In the genomic region with DNA sequence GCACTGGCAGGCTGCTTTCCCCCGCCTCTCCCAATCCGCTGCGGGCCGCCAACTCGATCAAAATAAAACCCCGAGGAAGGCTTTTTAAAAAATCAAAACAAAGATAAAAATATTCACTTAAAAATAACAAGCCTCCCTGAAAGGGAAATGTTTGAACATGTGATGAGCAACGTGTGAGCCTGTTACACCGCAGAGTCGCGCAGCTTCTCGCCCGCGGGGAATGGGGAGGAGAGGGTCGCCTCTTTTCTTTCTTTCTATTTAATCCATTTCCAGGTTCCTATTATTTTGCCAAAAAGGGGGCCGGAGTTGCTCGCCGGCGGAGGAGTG, we compare ENCODE assay signal across 9 cellular contexts.
A peak's percentile ranks its signal among the peaks of the same experiment; 100 is the strongest.
DNase-seq lines count a peak whose midpoint lies in the region; ATAC-seq and TF ChIP-seq lines count a peak whose summit lies in the region.
"Had no signal": no experiment of that assay in that cellular context is flagged by ENCODE, and none has a peak within 500 bp of the region (broad histone marks: within the 10 kb centered on the region; RNA-seq: fewer than 3 reads in every experiment).

No MANE protein-coding gene starts in this region.

- peaks cover 28% of the 10 kb centered on the region for H3K27me3 Mint-ChIP-seq in activated CD4-positive, alpha-beta memory T cell treated with anti-CD3 and anti-CD28 coated beads, Interleukin-2, amount 10 ng/mL, durations not matched to agents 7 days and 5 days
- H3K27me3 Mint-ChIP-seq in activated CD4-positive, alpha-beta memory T cell treated with anti-CD3 and anti-CD28 coated beads for 36 hours, result peaks cover 21% of the 10 kb centered on the region
- no peaks in the 10 kb centered on the region for H3K27me3 Mint-ChIP-seq in MCF 10A (ENCODE audit: insufficient read depth, unreplicated experiment)
- H3K27me3 Mint-ChIP-seq in memory B cell, result peaks cover 12% of the 10 kb centered on the region

- no peaks in the 10 kb centered on the region for H3K4me1 ChIP-seq in thyroid gland

- H3K36me3 Mint-ChIP-seq in activated CD4-positive, alpha-beta memory T cell treated with anti-CD3 and anti-CD28 coated beads, Interleukin-2, amount 10 ng/mL, durations not matched to agents 7 days and 5 days (ENCODE audit: low read depth), result no peaks in the 10 kb centered on the region
- H3K36me3 Mint-ChIP-seq in activated CD4-positive, alpha-beta memory T cell treated with anti-CD3 and anti-CD28 coated beads for 36 hours, result no peaks in the 10 kb centered on the region
- H3K36me3 Mint-ChIP-seq in MCF 10A (ENCODE audit: insufficient read depth, unreplicated experiment) (no peaks in the 10 kb centered on the region), memory B cell (no peaks in the 10 kb centered on the region)

- peaks cover 3% of the 10 kb centered on the region for H3K4me1 Mint-ChIP-seq in activated CD4-positive, alpha-beta memory T cell treated with anti-CD3 and anti-CD28 coated beads, Interleukin-2, amount 10 ng/mL, durations not matched to agents 7 days and 5 days
- H3K4me1 Mint-ChIP-seq in activated CD4-positive, alpha-beta memory T cell treated with anti-CD3 and anti-CD28 coated beads for 36 hours (ENCODE audit: low read depth), result peaks cover 2% of the 10 kb centered on the region
- H3K4me1 Mint-ChIP-seq in MCF 10A (ENCODE audit: insufficient read depth, unreplicated experiment), result peaks cover 15% of the 10 kb centered on the region
- peaks cover 5% of the 10 kb centered on the region for H3K4me1 Mint-ChIP-seq in memory B cell

- no peak overlapping the region for H3K27ac Mint-ChIP-seq in activated CD4-positive, alpha-beta memory T cell treated with anti-CD3 and anti-CD28 coated beads, Interleukin-2, amount 10 ng/mL, durations not matched to agents 7 days and 5 days
- H3K27ac Mint-ChIP-seq in activated CD4-positive, alpha-beta memory T cell treated with anti-CD3 and anti-CD28 coated beads for 36 hours, result no peak overlapping the region
- H3K27ac Mint-ChIP-seq in MCF 10A (ENCODE audit: low read depth, unreplicated experiment), result peak overlapping the region; percentile 76
- no peak overlapping the region for H3K27ac Mint-ChIP-seq in memory B cell

- TF ChIP-seq POLR2A in thyroid gland (IDR thresholded peaks at IDR 0.05), result no peak

- TF ChIP-seq CTCF in MCF 10A (IDR thresholded peaks at IDR 0.05; ENCODE audit: unreplicated experiment) (no peak), thyroid gland (IDR thresholded peaks at IDR 0.05) (no peak)

- peak overlapping the region; percentile 37 for H3K4me3 Mint-ChIP-seq in activated CD4-positive, alpha-beta memory T cell treated with anti-CD3 and anti-CD28 coated beads, Interleukin-2, amount 10 ng/mL, durations not matched to agents 7 days and 5 days
- H3K4me3 Mint-ChIP-seq in activated CD4-positive, alpha-beta memory T cell treated with anti-CD3 and anti-CD28 coated beads for 36 hours, result no peak overlapping the region
- H3K4me3 Mint-ChIP-seq in MCF 10A (ENCODE audit: unreplicated experiment) (peak overlapping the region; percentile 87), memory B cell (peak overlapping the region; percentile 77)

- BruUV-seq in MCF 10A (replicated peaks; lab: Mats Ljungman, UMichigan), result no TSS peak

- H3K36me3 ChIP-seq in thyroid gland, result no peaks in the 10 kb centered on the region

- H3K9me3 Mint-ChIP-seq in activated CD4-positive, alpha-beta memory T cell treated with anti-CD3 and anti-CD28 coated beads, Interleukin-2, amount 10 ng/mL, durations not matched to agents 7 days and 5 days, result no peaks in the 10 kb centered on the region
- H3K9me3 Mint-ChIP-seq in activated CD4-positive, alpha-beta memory T cell treated with anti-CD3 and anti-CD28 coated beads for 36 hours, result no peaks in the 10 kb centered on the region
- H3K9me3 Mint-ChIP-seq in MCF 10A (ENCODE audit: unreplicated experiment) (peaks cover 8% of the 10 kb centered on the region), memory B cell (peaks cover under 1% of the 10 kb centered on the region)

- no peaks in the 10 kb centered on the region for H3K27me3 ChIP-seq in thyroid gland

- ATAC-seq in memory B cell (ENCODE audit: low read depth) (no peak), GM21390 (IDR thresholded peaks at IDR 0.05; ENCODE audit: unreplicated experiment) (no peak)
- ATAC-seq: HCT116 had no signal

- H3K27ac ChIP-seq in thyroid gland, result peak overlapping the region in 1 of 3 donors; percentile 42

- intact Hi-C loops in activated CD4-positive, alpha-beta memory T cell treated with anti-CD3 and anti-CD28 coated beads for 36 hours (cut with micrococcal nuclease), result no loop called here
- intact Hi-C loops in MCF 10A (cut with micrococcal nuclease), result loop anchor here (10.0 kb wide), 1 partner anchor 350 kb away; no protein-coding TSS in a partner anchor
- intact Hi-C loops in thyroid gland (cut with DNase I), result no loop called here

- POLR2A ChIA-PET in activated CD4-positive, alpha-beta memory T cell treated with anti-CD3 and anti-CD28 coated beads, Interleukin-2, amount 10 ng/mL, durations not matched to agents 7 days and 5 days (lab: Charles Lee), result no interaction called here
- POLR2A ChIA-PET in activated CD4-positive, alpha-beta memory T cell treated with anti-CD3 and anti-CD28 coated beads for 36 hours (lab: Charles Lee), result no interaction called here
- POLR2A ChIA-PET in MCF 10A (lab: Yijun Ruan, JAX), result interaction anchor here (0.7 to 1.6 kb wide), 3 partner anchors 27 to 279 kb away, joined by 3 to 5 read pairs (median 3); no protein-coding TSS in a partner anchor

- H3K9me3 ChIP-seq in thyroid gland, result no peaks in the 10 kb centered on the region

- H3K4me3 ChIP-seq in thyroid gland (replicated peaks in 1 of 3), result peak overlapping the region in 2 of 3 donors; percentile 1 to 34

- no peak for DNase-seq in activated CD4-positive, alpha-beta memory T cell treated with anti-CD3 and anti-CD28 coated beads, Interleukin-2, amount 10 ng/mL, durations not matched to agents 7 days and 5 days
- DNase-seq in activated CD4-positive, alpha-beta memory T cell treated with anti-CD3 and anti-CD28 coated beads for 36 hours, result no peak
- DNase-seq in MCF 10A (ENCODE audit: unreplicated experiment) (no peak), memory B cell (ENCODE audit: low spot score in 2 of 2) (no peak), thyroid gland (no peak), RKO (ENCODE audit: low spot score) (no peak), NCI-H526 (lab: John Stamatoyannopoulos, UW) (no peak)

- 0% methylated on average over 9 to 18 of the region's 18 CpGs for WGBS in thyroid gland, 2 donors

- CTCF ChIA-PET in activated CD4-positive, alpha-beta memory T cell treated with anti-CD3 and anti-CD28 coated beads, Interleukin-2, amount 10 ng/mL, durations not matched to agents 7 days and 5 days (lab: Charles Lee), result no interaction called here
- CTCF ChIA-PET in activated CD4-positive, alpha-beta memory T cell treated with anti-CD3 and anti-CD28 coated beads for 36 hours (lab: Charles Lee), result no interaction called here
- CTCF ChIA-PET in MCF 10A (lab: Yijun Ruan, JAX), result interaction anchor here (0.6 to 0.7 kb wide), 2 partner anchors 66 to 955 kb away, joined by 3 read pairs; no protein-coding TSS in a partner anchor
